13 cellular contexts compared by ENCODE assay signal in genomic region chr21:43847301-43847700, GRCh38. TPM values are rescaled to one million over a fixed set of nuclear protein-coding genes. Genes with fewer than 3 reads are reported as not detected.
A peak's percentile ranks its signal among the peaks of the same experiment; 100 is the strongest.
DNase-seq lines count a peak whose midpoint lies in the region; TF ChIP-seq lines count a peak whose summit lies in the region.
"Had no signal": no experiment of that assay in that cellular context is flagged by ENCODE, and none has a peak within 500 bp of the region (broad histone marks: within the 10 kb centered on the region; RNA-seq: fewer than 3 reads in every experiment).

No MANE protein-coding gene starts in this region.

- TF ChIP-seq CTCF in glutamatergic neuron (IDR thresholded peaks at IDR 0.05; ENCODE audit: partially characterized antibody, unreplicated experiment) (no peak), spleen (IDR thresholded peaks at IDR 0.05 in 8 of 11, conservative IDR thresholded peaks at IDR 0.05 in 3 of 11) (no peak), MM.1S (IDR thresholded peaks at IDR 0.05; ENCODE audit: low read length) (no peak)

- H3K4me3 ChIP-seq in H7 (ENCODE audit: insufficient read depth, low read depth, low read length) = no peak overlapping the region
- no peak overlapping the region for H3K4me3 ChIP-seq in spleen
- H3K4me3 ChIP-seq in MM.1S (ENCODE audit: low read length) = no peak overlapping the region

- H2AFZ ChIP-seq in MM.1S (ENCODE audit: low read length) = no peak overlapping the region

- peak overlapping the region; percentile 5 for H3K4me3 Mint-ChIP-seq in glutamatergic neuron (ENCODE audit: unreplicated experiment)
- H3K4me3 Mint-ChIP-seq: CD4-positive, alpha-beta memory T cell had no signal

- H3K4me1 Mint-ChIP-seq in glutamatergic neuron (ENCODE audit: low read depth, unreplicated experiment) = peaks cover 4% of the 10 kb centered on the region

- H3K36me3 Mint-ChIP-seq in glutamatergic neuron (ENCODE audit: unreplicated experiment) = peaks cover 4% of the 10 kb centered on the region
- H3K36me3 Mint-ChIP-seq: CD4-positive, alpha-beta memory T cell had no signal

- no peaks in the 10 kb centered on the region for H3K79me2 ChIP-seq in MM.1S (ENCODE audit: low read length)

- H3K27me3 Mint-ChIP-seq in glutamatergic neuron (ENCODE audit: unreplicated experiment) = peaks cover 2% of the 10 kb centered on the region

- peaks cover 2% of the 10 kb centered on the region for H3K9me3 Mint-ChIP-seq in glutamatergic neuron (ENCODE audit: unreplicated experiment)

- H3K9me2 ChIP-seq in MM.1S (replicated peaks; ENCODE audit: insufficient read depth, low read length) = no peaks in the 10 kb centered on the region

- no peak overlapping the region for H3K4me2 ChIP-seq in MM.1S (ENCODE audit: low read depth, low read length)

- no peak for TF ChIP-seq POLR2A in spleen (IDR thresholded peaks at IDR 0.05)

- no peak overlapping the region for H3K27ac ChIP-seq in spleen
- H3K27ac ChIP-seq in MM.1S (ENCODE audit: low read length) = no peak overlapping the region
- H3K27ac ChIP-seq: C4-2B had no signal

- peaks cover 0 to 21% (median 7%) of the 10 kb centered on the region in 6 donors for H3K4me1 ChIP-seq in spleen
- H3K4me1 ChIP-seq in MM.1S (ENCODE audit: low read length) = peaks cover 4% of the 10 kb centered on the region; the same call in 1 of the 2 replicates
- H3K4me1 ChIP-seq: BE2C had no signal

- intact Hi-C loops in spleen (cut with DNase I; ENCODE audit: low total_unique reads) = no loop called here

- H3K27me3 ChIP-seq in H7 (ENCODE audit: control insufficient read depth, insufficient read depth, low read length) (no peaks in the 10 kb centered on the region), spleen (replicated peaks in 1 of 7) (no peaks in the 10 kb centered on the region), MM.1S (replicated peaks; ENCODE audit: insufficient read depth, low read length) (no peaks in the 10 kb centered on the region)
- H3K27me3 ChIP-seq: BE2C had no signal

- no peak overlapping the region for H3K9ac ChIP-seq in MM.1S (ENCODE audit: low read length)

- no peaks in the 10 kb centered on the region for H4K20me1 ChIP-seq in MM.1S (ENCODE audit: insufficient read depth, low read length)

- H3K9me3 ChIP-seq in spleen = peaks cover 0 to 8% (median 2%) of the 10 kb centered on the region in 8 donors
- no peaks in the 10 kb centered on the region for H3K9me3 ChIP-seq in MM.1S (replicated peaks; ENCODE audit: insufficient read depth, low read length)
- H3K9me3 ChIP-seq: BE2C had no signal

- H3K36me3 ChIP-seq in H7 (replicated peaks; ENCODE audit: control insufficient read depth, insufficient read depth, low read length) (no peaks in the 10 kb centered on the region), spleen (no peaks in the 10 kb centered on the region), MM.1S (replicated peaks; ENCODE audit: insufficient read depth, low read length) (no peaks in the 10 kb centered on the region)
- H3K36me3 ChIP-seq: BE2C had no signal

- 93 to 95% (median 93%) methylated on average over 13 to 14 of the region's 14 CpGs for WGBS in spleen, 5 donors

- H3K27ac Mint-ChIP-seq in glutamatergic neuron (ENCODE audit: unreplicated experiment) = peak overlapping the region; percentile 59
- H3K27ac Mint-ChIP-seq: CD4-positive, alpha-beta memory T cell had no signal

- H3F3A ChIP-seq in MM.1S (ENCODE audit: insufficient read depth, low read length) = peaks cover 3% of the 10 kb centered on the region; the same call in 1 of the 2 replicates

- peak; percentile 23 for DNase-seq in H7
- DNase-seq in NCI-H82 treated with DMSO at 0.1 percent for 48 hours (lab: John Stamatoyannopoulos, UW; ENCODE audit: unreplicated experiment) = peak; percentile 99
- DNase-seq in glutamatergic neuron = no peak
- DNase-seq in spleen = peak; percentile 47
- DNase-seq in AG20443 (ENCODE audit: low spot score) = no peak
- no peak for DNase-seq in HuH-7 (ENCODE audit: low spot score)
- DNase-seq in MM.1S = no peak
- DNase-seq: BE2C; CD4-positive, alpha-beta memory T cell; DMS153; DMS79 treated with DMSO at 0.1 percent for 48 hours; EL had no signal

RNA-seq across cellular contexts. Expression of gene AGPAT3, which starts 17.7 kb away (rescaled TPM):
- 9.2 and 11.4 TPM in 2 replicates for total RNA-seq in H7 (2014; rRNA removed; shearing (Covaris generic))
- total RNA-seq in glutamatergic neuron (ENCODE audit: unreplicated experiment) = 12.6 TPM
- total RNA-seq in spleen = 10 to 100 TPM; 50.8 to 92.0 (median 64.5) TPM
- polyA plus RNA-seq in spleen = 10 to 100 TPM in 1 of 3 donors, 1 to 10 TPM in 2; 6.9 to 20.7 (median 8.3) TPM

RNA-seq across cellular contexts. Expression of gene RRP1, which starts 57.9 kb away (rescaled TPM):
- 43.5 and 45.7 TPM in 2 replicates for total RNA-seq in H7 (2014; rRNA removed; shearing (Covaris generic))
- total RNA-seq in glutamatergic neuron (ENCODE audit: unreplicated experiment) (26.2 TPM), spleen (10 to 100 TPM; 11.5 to 26.9 (median 20.5) TPM)
- 10 to 100 TPM; 12.6 to 18.8 (median 15.8) TPM for polyA plus RNA-seq in spleen

Comparison
In these comparisons a context has a peak if more than half of its experiments do, and no peak if none do; other contexts are left out.
1. DNase-seq: peak in H7 (single experiment), NCI-H82 treated with DMSO at 0.1 percent for 48 hours (single experiment) and spleen (single experiment); none in glutamatergic neuron (single experiment), AG20443 (single experiment), HuH-7 (single experiment) and MM.1S (single experiment).